ENCODE assay signal across 23 cellular contexts in the genomic region with DNA sequence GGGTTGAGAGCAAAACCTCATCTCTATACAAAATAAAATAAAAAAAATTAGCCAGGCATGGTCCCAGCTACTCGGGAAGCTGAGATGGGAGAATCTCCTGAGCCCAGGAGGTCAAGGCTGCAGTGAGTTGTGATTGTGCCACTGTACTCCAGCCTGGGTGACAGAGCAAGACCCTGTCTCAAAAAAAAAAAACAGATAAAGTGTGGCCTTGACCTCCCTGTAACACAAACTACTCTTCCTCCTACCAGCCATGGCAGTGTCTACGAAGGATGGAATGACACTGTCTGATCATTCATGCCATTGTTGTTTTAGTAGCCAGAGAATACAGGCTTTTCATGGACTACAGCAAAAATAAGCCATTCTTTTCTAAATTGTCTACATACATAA.
"Had no signal": no experiment of that assay in that cellular context is flagged by ENCODE, and none has a peak within 500 bp of the region (broad histone marks: within the 10 kb centered on the region; RNA-seq: fewer than 3 reads in every experiment).

No MANE protein-coding gene starts in this region.

- H3K27me3 Mint-ChIP-seq: activated naive CD4-positive, alpha-beta T cell treated with anti-CD3 and anti-CD28 coated beads, Interleukin-2, amount 50 U/mL, for 24 hours; stimulated activated naive CD8-positive, alpha-beta T cell treated with anti-CD3 and anti-CD28 coated beads, Interleukin-15, Interleukin-2, amounts not matched to agents 100 ng/mL and 50 ng/mL, for 24 hours had no signal

- H3K36me3 ChIP-seq: colonic mucosa, gastrocnemius medialis, thoracic aorta, upper lobe of left lung, vagina had no signal

- H3K27ac Mint-ChIP-seq: activated naive CD4-positive, alpha-beta T cell treated with anti-CD3 and anti-CD28 coated beads, Interleukin-2, amount 50 U/mL, for 24 hours; stimulated activated naive CD8-positive, alpha-beta T cell treated with anti-CD3 and anti-CD28 coated beads, Interleukin-15, Interleukin-2, amounts not matched to agents 100 ng/mL and 50 ng/mL, for 24 hours had no signal

- H3K9me3 Mint-ChIP-seq: activated naive CD4-positive, alpha-beta T cell treated with anti-CD3 and anti-CD28 coated beads, Interleukin-2, amount 50 U/mL, for 24 hours had no signal

- H3K27me3 ChIP-seq: body of pancreas, colonic mucosa, gastrocnemius medialis, upper lobe of left lung, vagina had no signal

- H3K4me3 ChIP-seq: body of pancreas, colonic mucosa, gastrocnemius medialis, thoracic aorta, upper lobe of left lung, vagina had no signal

- H3K9me3 ChIP-seq: body of pancreas, colonic mucosa, gastrocnemius medialis, upper lobe of left lung, vagina had no signal

- ATAC-seq: WTC11 had no signal

- H3K4me1 ChIP-seq: colonic mucosa, parathyroid adenoma, vagina had no signal

- DNase-seq: activated CD4-positive, alpha-beta T cell treated with anti-CD3 and anti-CD28 coated beads for 1 hour; activated CD8-positive, alpha-beta memory T cell treated with anti-CD3 and anti-CD28 coated beads for 24 hours; anterior cingulate cortex; cerebellar nuclear complex; colonic mucosa; effector CD8-positive, alpha-beta T cell; gastrocnemius medialis; head of caudate nucleus; hippocampal formation; left cardiac atrium; nucleus accumbens; right cardiac atrium; stimulated activated CD4-positive, alpha-beta T cell treated with anti-CD3 and anti-CD28 coated beads, Interleukin-12 subunit alpha, Interleukin-12 subunit beta, amount 100 ng/mL, for 4 hours; stimulated activated CD4-positive, alpha-beta T cell treated with anti-CD3 and anti-CD28 coated beads, Interleukin-4, amount 100 ng/mL, for 1 hour had no signal

- H3K79me2 ChIP-seq: parathyroid adenoma had no signal

- H3K4me3 Mint-ChIP-seq: activated CD4-positive, alpha-beta T cell treated with anti-CD3 and anti-CD28 coated beads, Interleukin-2, amount 10 ng/mL, durations not matched to agents 7 days and 5 days; activated naive CD4-positive, alpha-beta T cell treated with anti-CD3 and anti-CD28 coated beads, Interleukin-2, amount 50 U/mL, for 24 hours; stimulated activated naive CD8-positive, alpha-beta T cell treated with anti-CD3 and anti-CD28 coated beads, Interleukin-15, Interleukin-2, amounts not matched to agents 100 ng/mL and 50 ng/mL, for 24 hours; WTC11 had no signal

- H2AFZ ChIP-seq: parathyroid adenoma had no signal

- H3K9ac ChIP-seq: parathyroid adenoma had no signal
